8 cellular contexts compared by ENCODE assay signal in the genomic region with DNA sequence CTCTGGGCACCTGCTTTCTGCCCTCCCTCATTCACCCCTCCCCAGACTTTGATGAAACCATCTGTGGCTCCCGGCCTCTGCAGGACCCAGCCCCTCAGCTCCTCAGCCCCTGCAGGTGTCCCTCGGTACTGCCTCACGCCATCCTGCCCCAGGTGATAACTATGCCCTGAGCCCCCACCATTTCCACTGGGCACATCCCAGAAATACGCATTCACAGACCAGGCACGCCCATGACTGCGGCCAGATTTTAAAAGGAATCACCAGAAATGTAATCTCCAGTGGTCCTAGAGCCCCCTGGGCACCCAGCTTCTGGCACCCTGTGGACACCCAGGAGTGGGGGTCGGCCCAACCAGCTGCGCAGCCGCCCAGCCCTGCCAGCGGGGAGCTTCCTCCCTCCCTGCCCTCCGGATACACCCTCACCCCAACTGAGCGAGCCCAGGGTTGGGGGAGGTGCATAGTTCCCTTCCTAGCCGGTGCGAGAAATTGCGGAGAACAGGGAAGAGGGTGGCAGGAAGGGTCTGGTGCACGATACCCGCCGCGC. TPM values are rescaled to one million over a fixed set of nuclear protein-coding genes. Genes with fewer than 3 reads are reported as not detected.
DNase-seq lines count a peak whose midpoint lies in the region; ATAC-seq and TF ChIP-seq lines count a peak whose summit lies in the region.

No MANE protein-coding gene starts in this region.

- no peak overlapping the region for H3K4me3 Mint-ChIP-seq in Calu3 (ENCODE audit: low read depth, unreplicated experiment)
- H3K4me3 Mint-ChIP-seq in activated T-cell treated with anti-CD3 and anti-CD28 coated beads, Interleukin-2, amount 50 U/mL, for 24 hours, result peak overlapping the region; percentile 31
- peak overlapping the region; percentile 57 for H3K4me3 Mint-ChIP-seq in mesothelial cell of epicardium

- H3K9me3 Mint-ChIP-seq in Calu3 (ENCODE audit: low read depth, unreplicated experiment) (no peaks in the 10 kb centered on the region), mesothelial cell of epicardium (no peaks in the 10 kb centered on the region)
- H3K9me3 Mint-ChIP-seq in activated T-cell treated with anti-CD3 and anti-CD28 coated beads, Interleukin-2, amount 50 U/mL, for 24 hours, result no peaks in the 10 kb centered on the region

- intact Hi-C loops in Calu3 (cut with micrococcal nuclease; ENCODE audit: unreplicated experiment) (no loop called here), lower leg skin (cut with DNase I; ENCODE audit: low total_unique reads) (no loop called here)

- peaks cover 44% of the 10 kb centered on the region for H3K4me1 Mint-ChIP-seq in Calu3 (ENCODE audit: low read depth, unreplicated experiment)
- H3K4me1 Mint-ChIP-seq in activated T-cell treated with anti-CD3 and anti-CD28 coated beads, Interleukin-2, amount 50 U/mL, for 24 hours (ENCODE audit: low read depth), result peaks cover 15% of the 10 kb centered on the region
- H3K4me1 Mint-ChIP-seq in mesothelial cell of epicardium, result peaks cover 20% of the 10 kb centered on the region

- TF ChIP-seq CTCF in Calu3 (IDR thresholded peaks at IDR 0.05; ENCODE audit: unreplicated experiment) (peak; percentile 78), mesothelial cell of epicardium (IDR thresholded peaks at IDR 0.05; ENCODE audit: unreplicated experiment) (peak; percentile 65), lower leg skin (IDR thresholded peaks at IDR 0.05) (no peak)

- ATAC-seq in HG03469 (IDR thresholded peaks at IDR 0.05; ENCODE audit: unreplicated experiment), result no peak

- TF ChIP-seq POLR2A in lower leg skin (IDR thresholded peaks at IDR 0.05), result no peak

- no TSS peak for BruUV-seq in Calu3 (replicated peaks; lab: Mats Ljungman, UMichigan)

- H3K36me3 Mint-ChIP-seq in Calu3 (ENCODE audit: insufficient read depth, unreplicated experiment) (peaks cover 17% of the 10 kb centered on the region), mesothelial cell of epicardium (no peaks in the 10 kb centered on the region)
- no peaks in the 10 kb centered on the region for H3K36me3 Mint-ChIP-seq in activated T-cell treated with anti-CD3 and anti-CD28 coated beads, Interleukin-2, amount 50 U/mL, for 24 hours (ENCODE audit: low read depth)

- H3K27ac Mint-ChIP-seq in Calu3 (ENCODE audit: unreplicated experiment) (no peak overlapping the region), mesothelial cell of epicardium (no peak overlapping the region)
- no peak overlapping the region for H3K27ac Mint-ChIP-seq in activated T-cell treated with anti-CD3 and anti-CD28 coated beads, Interleukin-2, amount 50 U/mL, for 24 hours

- DNase-seq in Calu3 (peak; percentile 68), mesothelial cell of epicardium (ENCODE audit: low spot score in 2 of 2, unreplicated experiment in 2 of 2) (no peak), EL (no peak), lower leg skin (ENCODE audit: low spot score in 2 of 2) (no peak), mesenteric fat pad (ENCODE audit: low spot score) (no peak)
- peak; percentile 39 for DNase-seq in Jurkat, Clone E6-1 (ENCODE audit: low read depth, low spot score)
- no peak for DNase-seq in activated T-cell treated with anti-CD3 and anti-CD28 coated beads, Interleukin-2, amount 50 U/mL, for 24 hours

- H3K4me3 ChIP-seq in Jurkat, Clone E6-1 (ENCODE audit: low read length), result no peak overlapping the region
- H3K4me3 ChIP-seq in lower leg skin (ENCODE audit: low read depth, poor library complexity, severe bottlenecking), result no peak overlapping the region

- WGBS in lower leg skin, 2 donors, result 3 to 13% methylated on average over 14 to 19 of the region's 19 CpGs

- H3K27me3 Mint-ChIP-seq in Calu3 (ENCODE audit: unreplicated experiment), result peaks cover 57% of the 10 kb centered on the region
- H3K27me3 Mint-ChIP-seq in activated T-cell treated with anti-CD3 and anti-CD28 coated beads, Interleukin-2, amount 50 U/mL, for 24 hours, result peaks cover 32% of the 10 kb centered on the region
- H3K27me3 Mint-ChIP-seq in mesothelial cell of epicardium (ENCODE audit: low read depth), result peaks cover 69% of the 10 kb centered on the region

- CTCF ChIA-PET in Calu3 (lab: Charles Lee), result interaction anchor here (0.7 to 1.1 kb wide), 3 partner anchors 11 to 86 kb away, joined by 3 to 4 read pairs (median 3); no protein-coding TSS in a partner anchor

RNA-seq across cellular contexts. Expression of a gene that starts 0.6 kb away (rescaled TPM):
- not detected in 2 replicates for total RNA-seq in Calu3 (2022)
- not detected for polyA plus RNA-seq in Jurkat, Clone E6-1 (2012; ENCODE audit: insufficient read depth, insufficient read length)
- 0.36 to 0.71 TPM (median 0.54 TPM) in 3 replicates for total RNA-seq in mesothelial cell of epicardium
- total RNA-seq in lower leg skin, result under 1 TPM in 3 of 4 donors, not detected in 1; 0.07 to 0.61 (median 0.13) TPM
- not detected for total RNA-seq in mesenteric fat pad

Comparison
In these comparisons a context has a peak if more than half of its experiments do, and no peak if none do; other contexts are left out.
1. DNase-seq: peak in Calu3 (single experiment) and Jurkat, Clone E6-1 (single experiment); none in activated T-cell treated with anti-CD3 and anti-CD28 coated beads, Interleukin-2, amount 50 U/mL, for 24 hours (single experiment), mesothelial cell of epicardium (0 of 2), EL (single experiment), lower leg skin (0 of 2) and mesenteric fat pad (single experiment).
2. CTCF ChIP-seq: peak in Calu3 (single experiment) and mesothelial cell of epicardium (single experiment); none in lower leg skin (0 of 3).